In genomic region chr1:100131623-100132022, GRCh38 we compare ENCODE assay signal across 11 cellular contexts. TPM values are rescaled to one million over a fixed set of nuclear protein-coding genes. Genes with fewer than 3 reads are reported as not detected.
A peak's percentile ranks its signal among the peaks of the same experiment; 100 is the strongest.
DNase-seq lines count a peak whose midpoint lies in the region; ATAC-seq, FAIRE-seq and TF ChIP-seq lines count a peak whose summit lies in the region.
"Had no signal": no experiment of that assay in that cellular context is flagged by ENCODE, and none has a peak within 500 bp of the region (broad histone marks: within the 10 kb centered on the region; RNA-seq: fewer than 3 reads in every experiment).

No MANE protein-coding gene starts in this region.

- WGBS in A549 (ENCODE audit: missing lambda C conversion rate), result 76% methylated on average over 8 of the region's 8 CpGs
- 63 to 65% methylated on average over 8 of the region's 8 CpGs for WGBS in GM23248 (ENCODE audit: low coverage in 1 of 2, low lambda C conversion rate in 2 of 2, missing lambda C conversion rate in 2 of 2), 2 experiments

- H3K4me3 ChIP-seq in A549 (peak overlapping the region; percentile 95), GM23248 (peak overlapping the region; percentile 99), kidney (ENCODE audit: low read length in 2 of 2) (peak overlapping the region; percentile 95 to 96), ascending aorta (peak overlapping the region in 1 of 2 donors; percentile 80)
- no peak overlapping the region for H3K4me3 ChIP-seq in effector memory CD4-positive, alpha-beta T cell (ENCODE audit: insufficient read depth, low read depth, low read length, poor library complexity, severe bottlenecking)

- H3K27me3 ChIP-seq in GM23248 (replicated peaks; ENCODE audit: insufficient read depth) (no peaks in the 10 kb centered on the region), ascending aorta (no peaks in the 10 kb centered on the region)
- H3K27me3 ChIP-seq in effector memory CD4-positive, alpha-beta T cell (replicated peaks; ENCODE audit: control insufficient read depth, insufficient read depth, low read length, poor library complexity, severe bottlenecking), result no peaks in the 10 kb centered on the region

- H3F3A ChIP-seq in GM23248 (ENCODE audit: insufficient read depth), result peaks cover 6% of the 10 kb centered on the region; the same call in 1 of the 2 replicates

- H3K79me2 ChIP-seq in GM23248 (ENCODE audit: insufficient read depth), result peaks cover 71% of the 10 kb centered on the region

- H3K4me1 Mint-ChIP-seq in activated T-helper 17 cell treated with anti-CD3 and anti-CD28 coated beads, Interleukin-2, amount 50 U/mL, for 72 hours, result peaks cover 22% of the 10 kb centered on the region

- peaks cover 24% of the 10 kb centered on the region for H3K4me1 ChIP-seq in A549
- H3K4me1 ChIP-seq in GM23248 (ENCODE audit: insufficient read depth), result peaks cover 20% of the 10 kb centered on the region
- peaks cover 2 to 13% of the 10 kb centered on the region in 2 donors for H3K4me1 ChIP-seq in kidney (ENCODE audit: control insufficient read depth in 1 of 2, insufficient read depth in 1 of 2, low read depth in 1 of 2, low read length in 2 of 2)
- H3K4me1 ChIP-seq in effector memory CD4-positive, alpha-beta T cell (ENCODE audit: control insufficient read depth, insufficient read depth, low read length, poor library complexity, severe bottlenecking), result peaks cover 6% of the 10 kb centered on the region
- H3K4me1 ChIP-seq in ascending aorta, result peaks cover 0 to 12% of the 10 kb centered on the region in 2 donors

- DNase-seq in A549 (ENCODE audit: low read depth in 1 of 2, low spot score in 1 of 2), result no peak
- no peak for DNase-seq in GM23248
- DNase-seq in kidney, result no peak
- no peak for DNase-seq in C1 segment of cervical spinal cord (lab: John Stamatoyannopoulos, UW)
- DNase-seq in amygdala (lab: John Stamatoyannopoulos, UW), result no peak
- no peak for DNase-seq in effector memory CD4-positive, alpha-beta T cell
- DNase-seq in ascending aorta (ENCODE audit: low spot score in 2 of 2), result no peak
- DNase-seq: activated CD8-positive, alpha-beta memory T cell treated with anti-CD3 and anti-CD28 coated beads, Interleukin-2, amount 50 U/mL, for 4 hours; NCI-H2227 treated with DMSO at 0.1 percent for 48 hours had no signal

- H3K4me3 Mint-ChIP-seq in activated T-helper 17 cell treated with anti-CD3 and anti-CD28 coated beads, Interleukin-2, amount 50 U/mL, for 72 hours, result peak overlapping the region; percentile 93

- H4K20me1 ChIP-seq in GM23248 (ENCODE audit: insufficient read depth), result no peaks in the 10 kb centered on the region

- in situ Hi-C loops in GM23248 (cut with MboI), result no loop called here

- TF ChIP-seq POLR2A in A549 (IDR thresholded peaks at IDR 0.05; ENCODE audit: low read length), result no peak

- peaks cover 23% of the 10 kb centered on the region for H3K36me3 Mint-ChIP-seq in activated T-helper 17 cell treated with anti-CD3 and anti-CD28 coated beads, Interleukin-2, amount 50 U/mL, for 72 hours (ENCODE audit: low read depth)

- CTCF ChIA-PET in A549 (lab: Yijun Ruan, JAX), result no interaction called here

- ATAC-seq in A549, result no peak
- ATAC-seq in activated T-helper 17 cell treated with anti-CD3 and anti-CD28 coated beads, Interleukin-2, amount 50 U/mL, for 72 hours (replicated peaks), result no peak

- FAIRE-seq in A549 (lab: Jason Lieb, UNC) (no peak), kidney (lab: Jason Lieb, UNC) (no peak)
- FAIRE-seq: islet of Langerhans had no signal

- H3K27me3 Mint-ChIP-seq in activated T-helper 17 cell treated with anti-CD3 and anti-CD28 coated beads, Interleukin-2, amount 50 U/mL, for 72 hours, result no peaks in the 10 kb centered on the region

- peak overlapping the region; percentile 99 for H2AFZ ChIP-seq in GM23248

- H3K36me3 ChIP-seq in GM23248 (ENCODE audit: low read depth), result no peaks in the 10 kb centered on the region
- H3K36me3 ChIP-seq in kidney (ENCODE audit: control insufficient read depth in 1 of 2, insufficient read depth in 2 of 2, low read length in 2 of 2), result no peaks in the 10 kb centered on the region
- peaks cover 2% of the 10 kb centered on the region for H3K36me3 ChIP-seq in effector memory CD4-positive, alpha-beta T cell (ENCODE audit: control insufficient read depth, insufficient read depth, low read length)
- H3K36me3 ChIP-seq in ascending aorta, result peaks cover 0 to under 1% of the 10 kb centered on the region in 2 donors

- H3K27ac Mint-ChIP-seq in activated T-helper 17 cell treated with anti-CD3 and anti-CD28 coated beads, Interleukin-2, amount 50 U/mL, for 72 hours, result peak overlapping the region; percentile 96

- no peaks in the 10 kb centered on the region for H3K9me2 ChIP-seq in GM23248 (ENCODE audit: insufficient read depth)

- H3K27ac ChIP-seq in A549, result peak overlapping the region in 1 of 2 experiments; percentile 83; a peak in 2 of 6 replicates
- no peak overlapping the region for H3K27ac ChIP-seq in GM23248
- H3K27ac ChIP-seq in kidney (ENCODE audit: low read depth in 2 of 2, low read length in 2 of 2), result no peak overlapping the region
- no peak overlapping the region for H3K27ac ChIP-seq in effector memory CD4-positive, alpha-beta T cell (ENCODE audit: insufficient read depth, low read length, poor library complexity, severe bottlenecking)
- H3K27ac ChIP-seq in ascending aorta, result no peak overlapping the region

- TF ChIP-seq EP300 in A549 (IDR thresholded peaks at IDR 0.05), result no peak

- H3K9me3 Mint-ChIP-seq in activated T-helper 17 cell treated with anti-CD3 and anti-CD28 coated beads, Interleukin-2, amount 50 U/mL, for 72 hours, result no peaks in the 10 kb centered on the region

- H3K4me2 ChIP-seq in A549 (peak overlapping the region; percentile 81), GM23248 (ENCODE audit: unreplicated experiment) (peak overlapping the region; percentile 93)

- H3K9ac ChIP-seq in GM23248 (peak overlapping the region; percentile 82; the same call in 1 of the 2 replicates), kidney (ENCODE audit: low read length in 2 of 2) (peak overlapping the region in 1 of 2 donors; percentile 52)

- TF ChIP-seq CTCF in A549 (IDR thresholded peaks at IDR 0.05) (no peak), kidney (IDR thresholded peaks at IDR 0.05; ENCODE audit: borderline replicate concordance, extremely low read depth, insufficient read depth) (no peak), ascending aorta (IDR thresholded peaks at IDR 0.05) (no peak)

- no peak for TF ChIP-seq RAD21 in A549 (conservative IDR thresholded peaks at IDR 0.05 in 1 of 2, IDR thresholded peaks at IDR 0.05 in 1 of 2)

- no peaks in the 10 kb centered on the region for H3K9me3 ChIP-seq in A549
- H3K9me3 ChIP-seq in GM23248 (ENCODE audit: low read depth), result no peaks in the 10 kb centered on the region
- no peaks in the 10 kb centered on the region for H3K9me3 ChIP-seq in kidney (ENCODE audit: control insufficient read depth in 1 of 2, low read length in 2 of 2)
- H3K9me3 ChIP-seq in effector memory CD4-positive, alpha-beta T cell (ENCODE audit: control insufficient read depth, low read length), result no peaks in the 10 kb centered on the region
- no peaks in the 10 kb centered on the region for H3K9me3 ChIP-seq in ascending aorta

- POLR2A ChIA-PET in A549 (lab: Yijun Ruan, JAX), result no interaction called here

- intact Hi-C loops in kidney (cut with DNase I), result no loop called here
- intact Hi-C loops in ascending aorta (cut with DNase I), result loop anchor here (2.0 to 5.0 kb wide), 8 partner anchors 93 to 763 kb away; partner anchors contain the start of genes AGL, DBT, EXTL2 and RTCA

TF ChIP-seq in A549, 52 proteins besides CTCF, POLR2A, EP300 and RAD21:
- TF ChIP-seq JUNB (IDR thresholded peaks at IDR 0.05) (no peak), TP53 (CRISPR knock-in tag; IDR thresholded peaks at IDR 0.05) (no peak), FOXS1 (CRISPR knock-in tag; IDR thresholded peaks at IDR 0.05) (no peak)

RNA-seq across cellular contexts. Expression of gene SASS6, which starts 1.1 kb away (rescaled TPM):
- polyA plus RNA-seq in A549 (2011; rRNA removed), result 3.7 and 4.0 TPM in 2 replicates
- polyA plus RNA-seq in A549 (2012; cell fraction: cytosol; rRNA removed), result 0.57 and 0.66 TPM in 2 replicates
- polyA plus RNA-seq in A549 (2012; cell fraction: nucleus; rRNA removed), result 0.44 and 0.83 TPM in 2 replicates
- polyA plus RNA-seq in A549 (2017; fragmentation: RNase III; extraction: RNeasy Plus Mini Kit Qiagen cat#74134 plus additional on column Dnase treatment), result 4.5 to 5.5 TPM (median 5.2 TPM) in 3 replicates
- polyA minus RNA-seq in A549 (2011; rRNA and poly(A)+ RNA removed), result 0.87 and 1.6 TPM in 2 replicates
- 2.3 and 7.6 TPM in 2 replicates for total RNA-seq in GM23248 (2014; rRNA removed; shearing (Covaris generic))
- polyA plus RNA-seq in GM23248 (2016; fragmentation: Nextera tagmentation; extraction: Ambion mirVana), result 1.6 and 2.4 TPM in 2 replicates
- total RNA-seq in activated T-helper 17 cell treated with anti-CD3 and anti-CD28 coated beads, Interleukin-2, amount 50 U/mL, for 72 hours, result 10 to 100 TPM; 14.1 to 14.3 TPM
- total RNA-seq in kidney, result 2.1 TPM
- 1.1 TPM for polyA plus RNA-seq in kidney (ENCODE audit: insufficient read depth, low read depth, low replicate concordance)
- total RNA-seq in ascending aorta, result 7.0 TPM

RNA-seq across cellular contexts. Expression of gene TRMT13, which starts 1.3 kb away (rescaled TPM):
- polyA plus RNA-seq in A549 (2011; rRNA removed) (14.0 and 21.7 TPM in 2 replicates), A549 (2017; fragmentation: RNase III; extraction: RNeasy Plus Mini Kit Qiagen cat#74134 plus additional on column Dnase treatment) (9.9 to 12.4 TPM (median 11.6 TPM) in 3 replicates), GM23248 (2016; fragmentation: Nextera tagmentation; extraction: Ambion mirVana) (10.5 and 11.4 TPM in 2 replicates), kidney (ENCODE audit: insufficient read depth, low read depth, low replicate concordance) (5.9 TPM)
- polyA plus RNA-seq in A549 (2012; cell fraction: cytosol; rRNA removed), result 2.3 and 3.4 TPM in 2 replicates
- polyA plus RNA-seq in A549 (2012; cell fraction: nucleus; rRNA removed), result 1.7 and 3.5 TPM in 2 replicates
- polyA minus RNA-seq in A549 (2011; rRNA and poly(A)+ RNA removed), result 2.8 and 3.1 TPM in 2 replicates
- total RNA-seq in GM23248 (2014; rRNA removed; shearing (Covaris generic)), result 14.2 and 19.9 TPM in 2 replicates
- total RNA-seq in activated T-helper 17 cell treated with anti-CD3 and anti-CD28 coated beads, Interleukin-2, amount 50 U/mL, for 72 hours, result 10 to 100 TPM; 18.4 to 23.5 TPM
- total RNA-seq in kidney (16.9 TPM), ascending aorta (11.4 TPM)

RNA-seq across cellular contexts. Expression of gene LRRC39, which starts 46.4 kb away (rescaled TPM):
- polyA plus RNA-seq in A549 (2011; rRNA removed) (0.33 and 0.45 TPM in 2 replicates), A549 (2017; fragmentation: RNase III; extraction: RNeasy Plus Mini Kit Qiagen cat#74134 plus additional on column Dnase treatment) (0.24 to 0.45 TPM (median 0.32 TPM) in 3 replicates), GM23248 (2016; fragmentation: Nextera tagmentation; extraction: Ambion mirVana) (0.21 TPM in 1 of 2 replicates, not detected in the other), kidney (ENCODE audit: insufficient read depth, low read depth, low replicate concordance) (0.45 TPM)
- polyA plus RNA-seq in A549 (2012; cell fraction: cytosol; rRNA removed), result 0.06 and 0.08 TPM in 2 replicates
- polyA plus RNA-seq in A549 (2012; cell fraction: nucleus; rRNA removed), result 0.10 and 0.36 TPM in 2 replicates
- polyA minus RNA-seq in A549 (2011; rRNA and poly(A)+ RNA removed), result 0.12 and 0.19 TPM in 2 replicates
- not detected in 2 replicates for total RNA-seq in GM23248 (2014; rRNA removed; shearing (Covaris generic))
- 1 to 10 TPM in 1 of 2 donors, under 1 TPM in 1; 0.82 to 1.0 TPM for total RNA-seq in activated T-helper 17 cell treated with anti-CD3 and anti-CD28 coated beads, Interleukin-2, amount 50 U/mL, for 72 hours
- total RNA-seq in kidney (0.35 TPM), ascending aorta (not detected)
